In the genomic region with DNA sequence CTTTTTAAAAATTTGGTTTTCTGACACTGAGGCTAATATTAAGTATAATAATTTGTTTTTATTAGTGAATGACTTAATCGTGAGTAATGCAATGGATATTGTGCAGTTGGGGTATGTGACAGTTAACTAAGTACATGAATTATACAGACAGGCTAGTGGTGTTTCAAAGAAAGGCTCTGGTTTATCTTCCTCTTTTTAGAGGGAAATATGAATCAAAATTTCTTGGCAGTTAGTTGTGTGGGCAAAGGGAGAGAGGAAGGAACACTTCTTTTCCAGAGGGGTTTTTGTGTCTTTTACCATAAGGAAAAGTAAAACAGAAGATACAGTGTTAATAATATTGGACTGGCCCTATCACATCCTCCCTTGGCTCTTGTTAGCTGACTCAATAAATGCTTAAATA, we compare ENCODE assay signal across 12 cellular contexts. TPM values are rescaled to one million over a fixed set of nuclear protein-coding genes. Genes with fewer than 3 reads are reported as not detected.
DNase-seq lines count a peak whose midpoint lies in the region; ATAC-seq and TF ChIP-seq lines count a peak whose summit lies in the region.
"Had no signal": no experiment of that assay in that cellular context is flagged by ENCODE, and none has a peak within 500 bp of the region (broad histone marks: within the 10 kb centered on the region; RNA-seq: fewer than 3 reads in every experiment).

No MANE protein-coding gene starts in this region.

- peaks cover 50 to 69% (median 53%) of the 10 kb centered on the region in 3 donors for H3K4me1 Mint-ChIP-seq in T-cell

- no peak overlapping the region for H3K27ac Mint-ChIP-seq in T-cell

- DNase-seq in AML-193 (lab: John Stamatoyannopoulos, UW) (peak; percentile 67 to 70), GM12865 (ENCODE audit: low read depth) (no peak), T-cell (no peak), foreskin fibroblast (peak in 1 of 2 donors; percentile 19), DMS114 treated with DMSO at 0.1 percent for 48 hours (lab: John Stamatoyannopoulos, UW; ENCODE audit: unreplicated experiment) (no peak), GOT3 (lab: John Stamatoyannopoulos, UW) (no peak), NCI-H748 (lab: John Stamatoyannopoulos, UW; ENCODE audit: unreplicated experiment) (no peak)
- DNase-seq: DMS79, NCI-H524, uterus had no signal

- H3K4me3 ChIP-seq in GM12865 (ENCODE audit: low read depth, low read length), result peak overlapping the region; percentile 67
- peak overlapping the region; percentile 0 to 76 for H3K4me3 ChIP-seq in foreskin fibroblast (ENCODE audit: low read depth in 1 of 2, low read length in 2 of 2)
- H3K4me3 ChIP-seq: uterus had no signal

- peak overlapping the region; percentile 29 to 100 (median 52) for H3K4me3 Mint-ChIP-seq in T-cell

- H3K27me3 Mint-ChIP-seq in T-cell, result no peaks in the 10 kb centered on the region

- POLR2A ChIA-PET in T-cell (lab: Charles Lee), result interaction anchor here in 1 of 2 donors (0.6 kb wide), 1 partner anchor 84 kb away, joined by 3 read pairs; no protein-coding TSS in a partner anchor

- TF ChIP-seq CTCF in GM12865 (IDR thresholded peaks at IDR 0.05; ENCODE audit: insufficient read depth, low read depth, low read length, missing control alignments) (no peak), foreskin fibroblast (IDR thresholded peaks at IDR 0.05; ENCODE audit: low read depth, low read length) (no peak)

- ATAC-seq in T-cell (replicated peaks in 1 of 4) (no peak), GM18502 (IDR thresholded peaks at IDR 0.05; ENCODE audit: poor library complexity, unreplicated experiment) (no peak)
- ATAC-seq: gastroesophageal sphincter had no signal

- no peaks in the 10 kb centered on the region for H3K36me3 Mint-ChIP-seq in T-cell

- CTCF ChIA-PET in T-cell (lab: Charles Lee), result interaction anchor here in 1 of 2 donors (0.7 to 0.8 kb wide), 2 partner anchors 28 to 30 kb away, joined by 3 to 4 read pairs; no protein-coding TSS in a partner anchor

- no peaks in the 10 kb centered on the region for H3K9me3 Mint-ChIP-seq in T-cell

RNA-seq across cellular contexts. Expression of a gene that starts 2.7 kb away (rescaled TPM):
- total RNA-seq in T-cell, result 10 to 100 TPM; 14.1 to 21.5 (median 17.1) TPM

RNA-seq across cellular contexts. Expression of a gene that starts 2.9 kb away (rescaled TPM):
- total RNA-seq in T-cell, result 100 to 1,000 TPM in 4 of 5 donors, 10 to 100 TPM in 1; 95.7 to 131 (median 112) TPM

Comparison
In these comparisons a context has a peak if more than half of its experiments do, and no peak if none do; other contexts are left out.
1. DNase-seq: peak in AML-193 (2 of 2); none in GM12865 (single experiment), T-cell (0 of 34), DMS114 treated with DMSO at 0.1 percent for 48 hours (single experiment), GOT3 (single experiment) and NCI-H748 (single experiment).